Comparison of ENCODE assay signal across 10 cellular contexts in genomic region chr1:159821171-159821867, GRCh38. TPM values are rescaled to one million over a fixed set of nuclear protein-coding genes. Genes with fewer than 3 reads are reported as not detected.
DNase-seq lines count a peak whose midpoint lies in the region; ATAC-seq and TF ChIP-seq lines count a peak whose summit lies in the region.
"Had no signal": no experiment of that assay in that cellular context is flagged by ENCODE, and none has a peak within 500 bp of the region (broad histone marks: within the 10 kb centered on the region; RNA-seq: fewer than 3 reads in every experiment).

No MANE protein-coding gene starts in this region.

- H3K27ac ChIP-seq in testis (no peak overlapping the region), brain microvascular endothelial cell (no peak overlapping the region)

- H3K36me3 ChIP-seq in testis (ENCODE audit: low read depth, missing control alignments) (no peaks in the 10 kb centered on the region), brain microvascular endothelial cell (replicated peaks) (no peaks in the 10 kb centered on the region)

- H3K4me3 ChIP-seq in testis (no peak overlapping the region), brain microvascular endothelial cell (ENCODE audit: low read depth, low read length) (no peak overlapping the region)

- no peak for TF ChIP-seq POLR2A in testis (IDR thresholded peaks at IDR 0.05)

- in situ Hi-C loops in brain microvascular endothelial cell (cut with HindIII; ENCODE audit: low pct_ligation_motif_present, low sequenced_read_pairs) = no loop called here

- intact Hi-C loops in testis (cut with DNase I; ENCODE audit: low total_unique reads) (no loop called here), cardiac septum (cut with DNase I) (no loop called here)

- H3K9me3 ChIP-seq in testis = no peaks in the 10 kb centered on the region

- TF ChIP-seq CTCF in testis (IDR thresholded peaks at IDR 0.05) = no peak
- no peak for TF ChIP-seq CTCF in brain microvascular endothelial cell (IDR thresholded peaks at IDR 0.05; ENCODE audit: low read depth, low read length, missing control alignments)

- ATAC-seq in HG03354 (IDR thresholded peaks at IDR 0.05; ENCODE audit: poor library complexity, severe bottlenecking, unreplicated experiment) (peak; percentile 44), left lobe of liver (peak; percentile 32), HG02938 (IDR thresholded peaks at IDR 0.05; ENCODE audit: unreplicated experiment) (no peak)

- 82 to 87% methylated on average over 8 to 9 of the region's 9 CpGs for WGBS in testis, 2 donors

- H3K27me3 ChIP-seq in testis (no peaks in the 10 kb centered on the region), brain microvascular endothelial cell (replicated peaks) (peaks cover 2% of the 10 kb centered on the region)

- no peaks in the 10 kb centered on the region for H3K4me1 ChIP-seq in testis

- DNase-seq in ELF-1 (ENCODE audit: low read depth, low spot score) = peak; percentile 76
- peak; percentile 31 for DNase-seq in SKM-1 treated with dmso at 0.1 percent for 144 hours (lab: John Stamatoyannopoulos, UW; ENCODE audit: unreplicated experiment)
- no peak for DNase-seq in left lobe of liver (ENCODE audit: low spot score)
- DNase-seq in testis = no peak
- no peak for DNase-seq in brain microvascular endothelial cell
- no peak for DNase-seq in cardiac septum (ENCODE audit: low spot score)
- DNase-seq: NCI-H1105 had no signal

RNA-seq across cellular contexts. Expression of gene SLAMF8, which starts 5.4 kb away (rescaled TPM):
- total RNA-seq in left lobe of liver (0.53 TPM), testis (under 1 TPM; 0.47 to 0.74 TPM), cardiac septum (1.5 TPM)
- polyA plus RNA-seq in testis (ENCODE audit: insufficient read depth, low read depth, low replicate concordance) = 5.3 TPM
- total RNA-seq: fibroblast of villous mesenchyme had no signal

RNA-seq across cellular contexts. Expression of gene FCRL6, which starts 19.2 kb away (rescaled TPM):
- 0.23 TPM for total RNA-seq in left lobe of liver
- under 1 TPM in 1 of 2 donors, not detected in 1; 0.56 TPM for total RNA-seq in testis
- 1.3 TPM for polyA plus RNA-seq in testis (ENCODE audit: insufficient read depth, low read depth, low replicate concordance)
- 0.16 TPM for total RNA-seq in cardiac septum
- total RNA-seq: fibroblast of villous mesenchyme had no signal

RNA-seq across cellular contexts. Expression of gene DUSP23, which starts 40.6 kb away (rescaled TPM):
- 35.5 TPM for total RNA-seq in left lobe of liver
- 10 to 100 TPM; 38.3 to 51.0 TPM for total RNA-seq in testis
- polyA plus RNA-seq in testis (ENCODE audit: insufficient read depth, low read depth, low replicate concordance) = 26.2 TPM
- 12.7 TPM for total RNA-seq in cardiac septum

RNA-seq across cellular contexts. Expression of gene VSIG8, which starts 41.1 kb away (rescaled TPM):
- not detected for total RNA-seq in left lobe of liver
- under 1 TPM; 0.43 to 0.55 TPM for total RNA-seq in testis
- polyA plus RNA-seq in testis (ENCODE audit: insufficient read depth, low read depth, low replicate concordance) = not detected
- not detected for total RNA-seq in cardiac septum
- total RNA-seq: fibroblast of villous mesenchyme had no signal

Comparison
In these comparisons a context has a peak if more than half of its experiments do, and no peak if none do; other contexts are left out.
1. DNase-seq: peak in ELF-1 (single experiment) and SKM-1 treated with dmso at 0.1 percent for 144 hours (single experiment); none in left lobe of liver (single experiment), testis (single experiment), brain microvascular endothelial cell (single experiment) and cardiac septum (single experiment).